Comparison of ENCODE assay signal across 35 cellular contexts in genomic region chr3:126562737-126563276, GRCh38.
"Had no signal": no experiment of that assay in that cellular context is flagged by ENCODE, and none has a peak within 500 bp of the region (broad histone marks: within the 10 kb centered on the region; RNA-seq: fewer than 3 reads in every experiment).

No MANE protein-coding gene starts in this region.

- DNase-seq: Karpas-422, Kasumi-1, MG63, MM.1S, MV-4-11, NCI-H1048, NCI-H1092, NCI-H1092 treated with DMSO at 0.1 percent for 48 hours, NCI-H1105, NCI-H1105 treated with DMSO at 0.1 percent for 48 hours, NCI-H1417, NCI-H1417 treated with DMSO at 0.1 percent for 48 hours, NCI-H1436, NCI-H1436 treated with DMSO at 0.1 percent for 48 hours, NCI-H146, NCI-H1694, NCI-H1694 treated with DMSO at 0.1 percent for 48 hours, NCI-H187, NCI-H187 treated with DMSO at 0.1 percent for 48 hours, NCI-H1930, NCI-H2029, NCI-H2029 treated with DMSO at 0.1 percent for 48 hours, NCI-H2081, NCI-H2081 treated with DMSO at 0.1 percent for 48 hours, NCI-H2107, NCI-H2171, NCI-H2171 treated with DMSO at 0.1 percent for 48 hours, NCI-H2227 treated with DMSO at 0.1 percent for 48 hours, NCI-H226, NCI-H345, NCI-H446, NCI-H446 treated with DMSO at 0.1 percent for 48 hours, NCI-H510A, NCI-H510A treated with DMSO at 0.1 percent for 48 hours, NCI-H524 had no signal

- H3K4me3 ChIP-seq: MG63 had no signal

- H3K36me3 ChIP-seq: MG63 had no signal
